8 cellular contexts compared by ENCODE assay signal in genomic region chr6:138454976-138455706, GRCh38. TPM values are rescaled to one million over a fixed set of nuclear protein-coding genes. Genes with fewer than 3 reads are reported as not detected.
DNase-seq lines count a peak whose midpoint lies in the region; ATAC-seq and TF ChIP-seq lines count a peak whose summit lies in the region.

No MANE protein-coding gene starts in this region.

- H3K4me2 ChIP-seq in hepatocyte = no peak overlapping the region

- peak overlapping the region; percentile 50 for H3K4me3 Mint-ChIP-seq in activated CD4-positive, alpha-beta T cell treated with anti-CD3 and anti-CD28 coated beads, Interleukin-2, amount 10 ng/mL, durations not matched to agents 7 days and 5 days

- peaks cover 5% of the 10 kb centered on the region for H4K20me1 ChIP-seq in hepatocyte (ENCODE audit: insufficient read depth, poor library complexity, severe bottlenecking)

- H3K27ac ChIP-seq in A673 (ENCODE audit: low read depth, low read length, poor library complexity, severe bottlenecking) = no peak overlapping the region
- no peak overlapping the region for H3K27ac ChIP-seq in hepatocyte

- H3K4me3 ChIP-seq in A673 (ENCODE audit: low read depth, low read length, poor library complexity, severe bottlenecking) (no peak overlapping the region), fibroblast of the aortic adventitia (ENCODE audit: low read depth, low read length) (no peak overlapping the region), hepatocyte (no peak overlapping the region)

- ATAC-seq in HG02642 (IDR thresholded peaks at IDR 0.05; ENCODE audit: poor library complexity, unreplicated experiment) = peak; percentile 42

- H3K9me3 Mint-ChIP-seq in activated CD4-positive, alpha-beta T cell treated with anti-CD3 and anti-CD28 coated beads, Interleukin-2, amount 10 ng/mL, durations not matched to agents 7 days and 5 days = no peaks in the 10 kb centered on the region

- BruUV-seq in A673 (replicated peaks; lab: Mats Ljungman, UMichigan) = no TSS peak

- H3K4me1 ChIP-seq in A673 (ENCODE audit: insufficient read depth, low read length, poor library complexity, severe bottlenecking) (peaks cover 24% of the 10 kb centered on the region), hepatocyte (ENCODE audit: insufficient read depth) (no peaks in the 10 kb centered on the region)

- TF ChIP-seq CTCF in A673 (conservative IDR thresholded peaks at IDR 0.05; ENCODE audit: low read depth, low read length) (no peak), fibroblast of the aortic adventitia (IDR thresholded peaks at IDR 0.05; ENCODE audit: insufficient read depth, low read length) (no peak), hepatocyte (IDR thresholded peaks at IDR 0.05; ENCODE audit: poor library complexity) (no peak)

- WGBS in hepatocyte (ENCODE audit: low lambda C conversion rate, missing lambda C conversion rate) = 94% methylated on average over 9 of the region's 9 CpGs

- POLR2A ChIA-PET in A673 (lab: Charles Lee; ENCODE audit: low non-redundant PET) = interaction anchor here (0.5 kb wide), 1 partner anchor 18 kb away, joined by 5 read pairs; no protein-coding TSS in a partner anchor
- POLR2A ChIA-PET in activated CD4-positive, alpha-beta T cell treated with anti-CD3 and anti-CD28 coated beads, Interleukin-2, amount 10 ng/mL, durations not matched to agents 7 days and 5 days (lab: Charles Lee) = interaction anchor here (0.6 kb wide), 1 partner anchor 176 kb away, joined by 3 read pairs; no protein-coding TSS in a partner anchor

- H3K27ac Mint-ChIP-seq in activated CD4-positive, alpha-beta T cell treated with anti-CD3 and anti-CD28 coated beads, Interleukin-2, amount 10 ng/mL, durations not matched to agents 7 days and 5 days = peak overlapping the region; percentile 93

- H3K9me2 ChIP-seq in hepatocyte (replicated peaks; ENCODE audit: insufficient read depth) = no peaks in the 10 kb centered on the region

- CTCF ChIA-PET in A673 (lab: Charles Lee) = no interaction called here
- CTCF ChIA-PET in activated CD4-positive, alpha-beta T cell treated with anti-CD3 and anti-CD28 coated beads, Interleukin-2, amount 10 ng/mL, durations not matched to agents 7 days and 5 days (lab: Charles Lee) = interaction anchor here (0.6 to 1.9 kb wide), 4 partner anchors 10 to 172 kb away, joined by 3 to 5 read pairs (median 3); no protein-coding TSS in a partner anchor

- peaks cover 57% of the 10 kb centered on the region for H3K79me2 ChIP-seq in hepatocyte

- H3K36me3 ChIP-seq in A673 (ENCODE audit: insufficient read depth, low read length, poor library complexity, severe bottlenecking) (no peaks in the 10 kb centered on the region), hepatocyte (replicated peaks; ENCODE audit: insufficient read depth, low read depth) (no peaks in the 10 kb centered on the region)

- H2AFZ ChIP-seq in hepatocyte = no peak overlapping the region

- H3K4me1 Mint-ChIP-seq in activated CD4-positive, alpha-beta T cell treated with anti-CD3 and anti-CD28 coated beads, Interleukin-2, amount 10 ng/mL, durations not matched to agents 7 days and 5 days = peaks cover 30% of the 10 kb centered on the region

- no peaks in the 10 kb centered on the region for H3K9me3 ChIP-seq in A673 (ENCODE audit: low read depth, low read length, poor library complexity, severe bottlenecking)
- no peaks in the 10 kb centered on the region for H3K9me3 ChIP-seq in hepatocyte (ENCODE audit: low read depth)

- H3K27me3 ChIP-seq in A673 (replicated peaks; ENCODE audit: insufficient read depth, low read depth, low read length, poor library complexity) = no peaks in the 10 kb centered on the region
- no peaks in the 10 kb centered on the region for H3K27me3 ChIP-seq in hepatocyte

- H3K27me3 Mint-ChIP-seq in activated CD4-positive, alpha-beta T cell treated with anti-CD3 and anti-CD28 coated beads, Interleukin-2, amount 10 ng/mL, durations not matched to agents 7 days and 5 days = peaks cover 2% of the 10 kb centered on the region

- DNase-seq in A673 (ENCODE audit: low spot score) = peak; percentile 42
- peak; percentile 72 for DNase-seq in activated CD4-positive, alpha-beta T cell treated with anti-CD3 and anti-CD28 coated beads, Interleukin-2, amount 10 ng/mL, durations not matched to agents 7 days and 5 days
- peak; percentile 2 for DNase-seq in fibroblast of the aortic adventitia (ENCODE audit: low read depth)
- DNase-seq in stimulated activated naive CD4-positive, alpha-beta T cell (lab: John Stamatoyannopoulos, UW) = peak; percentile 8 to 65 (median 26)
- DNase-seq in MV-4-11 (lab: John Stamatoyannopoulos, UW) = no peak
- DNase-seq in NCI-H2196 treated with DMSO at 0.1 percent for 48 hours (lab: John Stamatoyannopoulos, UW; ENCODE audit: unreplicated experiment) = no peak
- no peak for DNase-seq in hepatocyte (ENCODE audit: low spot score)

- intact Hi-C loops in A673 (cut with micrococcal nuclease; ENCODE audit: unreplicated experiment) = no loop called here

- no peaks in the 10 kb centered on the region for H3K36me3 Mint-ChIP-seq in activated CD4-positive, alpha-beta T cell treated with anti-CD3 and anti-CD28 coated beads, Interleukin-2, amount 10 ng/mL, durations not matched to agents 7 days and 5 days (ENCODE audit: low read depth)

RNA-seq across cellular contexts. Expression of gene NHSL1, which starts 44.2 kb away (rescaled TPM):
- total RNA-seq in A673 (2021) (29.5 and 33.1 TPM in 2 replicates), fibroblast of the aortic adventitia (ENCODE audit: low replicate concordance) (7.9 and 17.8 TPM in 2 replicates), hepatocyte (58.0 and 58.3 TPM in 2 replicates)
- total RNA-seq in activated CD4-positive, alpha-beta T cell treated with anti-CD3 and anti-CD28 coated beads, Interleukin-2, amount 10 ng/mL, durations not matched to agents 7 days and 5 days = under 1 TPM; 0.22 to 0.54 TPM
- polyA plus RNA-seq in hepatocyte = 39.0 and 43.7 TPM in 2 replicates

RNA-seq across cellular contexts. Expression of gene HEBP2, which starts 51.1 kb away (rescaled TPM):
- total RNA-seq in A673 (2021) (8.7 and 14.7 TPM in 2 replicates), fibroblast of the aortic adventitia (ENCODE audit: low replicate concordance) (17.1 and 40.7 TPM in 2 replicates), hepatocyte (12.2 and 21.6 TPM in 2 replicates)
- 10 to 100 TPM in 1 of 2 experiments, 1 to 10 TPM in 1; 9.2 to 11.7 TPM for total RNA-seq in activated CD4-positive, alpha-beta T cell treated with anti-CD3 and anti-CD28 coated beads, Interleukin-2, amount 10 ng/mL, durations not matched to agents 7 days and 5 days
- polyA plus RNA-seq in hepatocyte = 79.0 and 81.3 TPM in 2 replicates

Comparison
In these comparisons a context has a peak if more than half of its experiments do, and no peak if none do; other contexts are left out.
1. DNase-seq: peak in A673 (single experiment), activated CD4-positive, alpha-beta T cell treated with anti-CD3 and anti-CD28 coated beads, Interleukin-2, amount 10 ng/mL, durations not matched to agents 7 days and 5 days (single experiment), fibroblast of the aortic adventitia (single experiment) and stimulated activated naive CD4-positive, alpha-beta T cell (6 of 6); none in MV-4-11 (single experiment), NCI-H2196 treated with DMSO at 0.1 percent for 48 hours (single experiment) and hepatocyte (single experiment).